ENCODE assay signal across 12 cellular contexts in genomic region chr2:134174711-134175110, GRCh38.
"Had no signal": no experiment of that assay in that cellular context is flagged by ENCODE, and none has a peak within 500 bp of the region (broad histone marks: within the 10 kb centered on the region; RNA-seq: fewer than 3 reads in every experiment).

No MANE protein-coding gene starts in this region.

- H3K4me3 Mint-ChIP-seq: neural crest cell; T-helper 2 cell treated with Interferon-gamma antibody and Interleukin-4, amounts not matched to agents 5 μg/mL and 100 μg/mL, for 36 hours had no signal

- H3K4me3 ChIP-seq: ascending aorta, dorsolateral prefrontal cortex, ovary had no signal

- H3K9me3 Mint-ChIP-seq: neural crest cell; T-helper 2 cell treated with Interferon-gamma antibody and Interleukin-4, amounts not matched to agents 5 μg/mL and 100 μg/mL, for 36 hours had no signal

- DNase-seq: activated CD4-positive, alpha-beta T cell treated with anti-CD3 and anti-CD28 coated beads, Interleukin-2, amount 50 U/mL, for 1 hour; activated naive CD4-positive, alpha-beta T cell treated with Interleukin-2 at 50 U/mL for 16 hours; activated T-cell treated with anti-CD3 and anti-CD28 coated beads for 4 hours; dorsolateral prefrontal cortex; hippocampal formation; mesendoderm; ovary; stimulated activated CD4-positive, alpha-beta T cell treated with anti-CD3 and anti-CD28 coated beads, Interleukin-12 subunit alpha, Interleukin-12 subunit beta, amount 100 ng/mL, for 4 hours; stimulated activated CD4-positive, alpha-beta T cell treated with anti-CD3 and anti-CD28 coated beads, Interleukin-2, amount 100 ng/mL, for 24 hours had no signal

- H3K36me3 ChIP-seq: ascending aorta, ovary had no signal

- H3K27ac Mint-ChIP-seq: T-helper 2 cell treated with Interferon-gamma antibody and Interleukin-4, amounts not matched to agents 5 μg/mL and 100 μg/mL, for 36 hours had no signal

- H3K9me3 ChIP-seq: ascending aorta, ovary had no signal

- H3K27me3 ChIP-seq: ascending aorta, dorsolateral prefrontal cortex, ovary had no signal

- H3K27ac ChIP-seq: ovary had no signal
